17 cellular contexts compared by ENCODE assay signal in the genomic region with DNA sequence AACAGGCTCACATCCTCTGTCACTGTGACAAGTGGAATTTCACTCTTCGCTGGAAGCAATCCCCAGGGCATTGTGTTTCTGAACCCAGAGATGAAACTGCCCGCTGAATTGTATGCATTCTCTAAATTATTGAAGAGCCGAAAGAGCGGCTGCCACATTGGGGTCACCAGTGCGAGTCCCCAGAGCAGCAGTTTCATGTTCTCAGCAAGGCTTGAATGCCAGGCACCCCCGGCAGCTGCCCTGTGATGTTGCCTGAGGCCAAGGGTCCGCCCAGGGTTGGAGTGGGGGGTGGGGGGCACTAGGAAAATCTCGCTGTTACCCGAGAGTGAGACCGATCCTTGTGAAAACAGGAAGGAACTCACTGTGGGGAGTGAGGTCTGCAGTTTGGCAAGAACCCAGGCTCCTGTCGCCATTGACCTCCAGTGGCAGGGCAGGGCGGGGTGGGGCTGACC. TPM values are rescaled to one million over a fixed set of nuclear protein-coding genes. Genes with fewer than 3 reads are reported as not detected.
DNase-seq lines count a peak whose midpoint lies in the region; ATAC-seq and TF ChIP-seq lines count a peak whose summit lies in the region.
"Had no signal": no experiment of that assay in that cellular context is flagged by ENCODE, and none has a peak within 500 bp of the region (broad histone marks: within the 10 kb centered on the region; RNA-seq: fewer than 3 reads in every experiment).

No MANE protein-coding gene starts in this region.

- peak; percentile 55 for DNase-seq in GM13976 (ENCODE audit: low spot score)
- peak; percentile 60 for DNase-seq in SKM-1 treated with dmso at 0.1 percent for 144 hours (lab: John Stamatoyannopoulos, UW; ENCODE audit: unreplicated experiment)
- DNase-seq in mesendoderm, result peak; percentile 61
- no peak for DNase-seq in substantia nigra (lab: John Stamatoyannopoulos, UW)
- no peak for DNase-seq in WTC11 (ENCODE audit: low spot score)
- DNase-seq: DMS53; effector memory CD4-positive, alpha-beta T cell; NCI-H1105 treated with DMSO at 0.1 percent for 48 hours; NCI-H510A treated with DMSO at 0.1 percent for 48 hours; pancreas; SHP77 had no signal

- no peak overlapping the region for H3K27ac ChIP-seq in mesendoderm (ENCODE audit: low read depth, low read length)
- H3K27ac ChIP-seq in substantia nigra (ENCODE audit: low read depth, low read length, poor library complexity, severe bottlenecking), result no peak overlapping the region
- H3K27ac ChIP-seq: pancreas had no signal

- H3K4me2 ChIP-seq in mesendoderm (ENCODE audit: low read length), result no peak overlapping the region

- no peak overlapping the region for H3K18ac ChIP-seq in mesendoderm (ENCODE audit: low read length)

- H3K56ac ChIP-seq in mesendoderm (ENCODE audit: low read length), result no peak overlapping the region

- ATAC-seq in HG03060 (IDR thresholded peaks at IDR 0.05; ENCODE audit: low read depth, unreplicated experiment), result peak; percentile 46
- no peak for ATAC-seq in GM18520 (IDR thresholded peaks at IDR 0.05; ENCODE audit: unreplicated experiment)
- no peak for ATAC-seq in WTC11
- ATAC-seq in HG02763 (IDR thresholded peaks at IDR 0.05; ENCODE audit: unreplicated experiment), result no peak
- ATAC-seq: pancreas had no signal

- no peak overlapping the region for H4K8ac ChIP-seq in mesendoderm (ENCODE audit: low read depth, low read length)

- H3K9ac ChIP-seq in mesendoderm (ENCODE audit: low read length), result no peak overlapping the region

- H3K36me3 Mint-ChIP-seq in WTC11, result no peaks in the 10 kb centered on the region

- H2BK120ac ChIP-seq in mesendoderm (ENCODE audit: low read depth, low read length), result no peak overlapping the region

- no peaks in the 10 kb centered on the region for H3K9me3 Mint-ChIP-seq in WTC11

- no CpG with 5 or more reads among the region's 12 CpGs for WGBS in mesendoderm (ENCODE audit: extremely low coverage, insufficient coverage, low lambda C conversion rate)

- no peaks in the 10 kb centered on the region for H3K36me3 ChIP-seq in mesendoderm (ENCODE audit: control insufficient read depth, insufficient read depth, low read length)
- H3K36me3 ChIP-seq: pancreas had no signal

- H3K27me3 ChIP-seq in mesendoderm (ENCODE audit: insufficient read depth, low read length, poor library complexity), result no peaks in the 10 kb centered on the region
- H3K27me3 ChIP-seq: pancreas had no signal

- in situ Hi-C loops in GM13976 (cut with MboI; ENCODE audit: low sequenced_read_pairs, unreplicated experiment), result no loop called here

- CTCF ChIA-PET in WTC11 (lab: Charles Lee), result interaction anchor here (0.7 to 2.6 kb wide), 2 partner anchors 38 to 52 kb away, joined by 3 to 12 read pairs; no protein-coding TSS in a partner anchor

- H3K79me1 ChIP-seq in mesendoderm (ENCODE audit: low read length), result no peaks in the 10 kb centered on the region

- TF ChIP-seq CTCF in GM13976 (IDR thresholded peaks at IDR 0.05; ENCODE audit: borderline replicate concordance, control extremely low read depth, extremely low read depth, insufficient read depth, missing control alignments), result no peak
- no peak for TF ChIP-seq CTCF in WTC11 (IDR thresholded peaks at IDR 0.05)

- H3K4me1 Mint-ChIP-seq in WTC11, result peaks cover 3% of the 10 kb centered on the region; the same call in 1 of the 2 replicates

- H3K4me3 ChIP-seq in mesendoderm (ENCODE audit: low read length), result no peak overlapping the region
- H3K4me3 ChIP-seq: lung, pancreas had no signal

- H3K4me3 Mint-ChIP-seq in WTC11, result no peak overlapping the region

- H3K27me3 Mint-ChIP-seq in WTC11 (ENCODE audit: low read depth), result no peaks in the 10 kb centered on the region

- POLR2A ChIA-PET in WTC11 (lab: Charles Lee), result no interaction called here

- no peaks in the 10 kb centered on the region for H3K4me1 ChIP-seq in mesendoderm (ENCODE audit: control insufficient read depth, low read depth, low read length)

- no peak overlapping the region for H2AK5ac ChIP-seq in mesendoderm (ENCODE audit: low read length)

- no peak overlapping the region for H2BK5ac ChIP-seq in mesendoderm (ENCODE audit: low read length)

- H3K23ac ChIP-seq in mesendoderm (ENCODE audit: low read length), result no peak overlapping the region

- no peak overlapping the region for H3K27ac Mint-ChIP-seq in WTC11

- no peak overlapping the region for H4K5ac ChIP-seq in mesendoderm (ENCODE audit: low read length)

- no peak overlapping the region for H3K4ac ChIP-seq in mesendoderm (ENCODE audit: low read depth, low read length)

- H3K79me2 ChIP-seq in mesendoderm (ENCODE audit: control insufficient read depth, insufficient read depth, low read length), result no peaks in the 10 kb centered on the region

- no peak overlapping the region for H2BK15ac ChIP-seq in mesendoderm (replicated peaks; ENCODE audit: low read depth)

TF ChIP-seq in WTC11, 78 proteins besides CTCF, POLR2A, EP300 and RAD21 (continues in another document):
- TF ChIP-seq ESRRA (CRISPR knock-in tag; IDR thresholded peaks at IDR 0.05; ENCODE audit: borderline replicate concordance) (no peak), ZNF232 (CRISPR knock-in tag; IDR thresholded peaks at IDR 0.05) (no peak), PRRX2 (CRISPR knock-in tag; IDR thresholded peaks at IDR 0.05) (no peak)
- TF ChIP-seq, protein P1, sequence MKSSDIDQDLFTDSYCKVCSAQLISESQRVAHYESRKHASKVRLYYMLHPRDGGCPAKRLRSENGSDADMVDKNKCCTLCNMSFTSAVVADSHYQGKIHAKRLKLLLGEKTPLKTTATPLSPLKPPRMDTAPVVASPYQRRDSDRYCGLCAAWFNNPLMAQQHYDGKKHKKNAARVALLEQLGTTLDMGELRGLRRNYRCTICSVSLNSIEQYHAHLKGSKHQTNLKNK (CRISPR knock-in tag; IDR thresholded peaks at IDR 0.05), result no peak
- TF ChIP-seq, protein P2, sequence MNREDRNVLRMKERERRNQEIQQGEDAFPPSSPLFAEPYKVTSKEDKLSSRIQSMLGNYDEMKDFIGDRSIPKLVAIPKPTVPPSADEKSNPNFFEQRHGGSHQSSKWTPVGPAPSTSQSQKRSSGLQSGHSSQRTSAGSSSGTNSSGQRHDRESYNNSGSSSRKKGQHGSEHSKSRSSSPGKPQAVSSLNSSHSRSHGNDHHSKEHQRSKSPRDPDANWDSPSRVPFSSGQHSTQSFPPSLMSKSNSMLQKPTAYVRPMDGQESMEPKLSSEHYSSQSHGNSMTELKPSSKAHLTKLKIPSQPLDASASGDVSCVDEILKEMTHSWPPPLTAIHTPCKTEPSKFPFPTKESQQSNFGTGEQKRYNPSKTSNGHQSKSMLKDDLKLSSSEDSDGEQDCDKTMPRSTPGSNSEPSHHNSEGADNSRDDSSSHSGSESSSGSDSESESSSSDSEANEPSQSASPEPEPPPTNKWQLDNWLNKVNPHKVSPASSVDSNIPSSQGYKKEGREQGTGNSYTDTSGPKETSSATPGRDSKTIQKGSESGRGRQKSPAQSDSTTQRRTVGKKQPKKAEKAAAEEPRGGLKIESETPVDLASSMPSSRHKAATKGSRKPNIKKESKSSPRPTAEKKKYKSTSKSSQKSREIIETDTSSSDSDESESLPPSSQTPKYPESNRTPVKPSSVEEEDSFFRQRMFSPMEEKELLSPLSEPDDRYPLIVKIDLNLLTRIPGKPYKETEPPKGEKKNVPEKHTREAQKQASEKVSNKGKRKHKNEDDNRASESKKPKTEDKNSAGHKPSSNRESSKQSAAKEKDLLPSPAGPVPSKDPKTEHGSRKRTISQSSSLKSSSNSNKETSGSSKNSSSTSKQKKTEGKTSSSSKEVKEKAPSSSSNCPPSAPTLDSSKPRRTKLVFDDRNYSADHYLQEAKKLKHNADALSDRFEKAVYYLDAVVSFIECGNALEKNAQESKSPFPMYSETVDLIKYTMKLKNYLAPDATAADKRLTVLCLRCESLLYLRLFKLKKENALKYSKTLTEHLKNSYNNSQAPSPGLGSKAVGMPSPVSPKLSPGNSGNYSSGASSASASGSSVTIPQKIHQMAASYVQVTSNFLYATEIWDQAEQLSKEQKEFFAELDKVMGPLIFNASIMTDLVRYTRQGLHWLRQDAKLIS (CRISPR knock-in tag; IDR thresholded peaks at IDR 0.05; ENCODE audit: borderline replicate concordance), result no peak
- TF ChIP-seq, protein P3, sequence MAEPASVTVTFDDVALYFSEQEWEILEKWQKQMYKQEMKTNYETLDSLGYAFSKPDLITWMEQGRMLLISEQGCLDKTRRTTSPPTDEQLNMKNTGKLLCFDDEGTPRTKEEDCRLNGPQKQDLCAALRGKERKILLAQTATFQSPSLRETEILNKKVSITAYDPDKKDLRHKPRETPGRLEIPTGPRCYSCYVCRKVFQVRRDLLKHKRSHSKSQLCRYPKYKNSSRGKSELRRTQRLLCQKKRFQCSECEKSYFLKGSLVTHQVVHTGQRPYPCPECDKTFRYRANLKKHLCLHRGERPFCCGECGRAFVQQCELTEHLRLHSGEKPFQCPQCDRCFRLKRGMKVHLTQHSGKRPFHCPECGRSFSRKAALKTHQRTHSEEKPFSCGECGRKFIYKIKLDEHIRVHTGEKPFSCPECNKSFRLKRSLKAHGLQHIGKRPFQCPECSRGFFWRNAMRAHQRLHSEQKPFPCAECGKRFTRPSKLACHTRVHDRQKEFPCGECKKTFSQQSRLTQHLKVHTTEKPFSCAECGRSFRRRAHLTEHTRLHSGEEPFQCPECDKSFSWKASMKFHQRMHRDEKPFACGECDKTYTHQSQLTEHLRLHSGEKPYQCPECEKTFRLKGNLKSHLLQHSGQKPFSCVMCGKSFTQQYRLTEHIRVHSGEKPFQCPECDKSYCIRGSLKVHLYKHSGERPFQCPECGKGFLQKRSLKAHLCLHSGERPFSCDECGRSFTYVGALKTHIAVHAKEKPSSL (CRISPR knock-in tag; conservative IDR thresholded peaks at IDR 0.05), result no peak

RNA-seq across cellular contexts. Expression of a gene that starts 20.7 kb away (rescaled TPM):
- 108 TPM for polyA plus RNA-seq in mesendoderm (2013, experiment 1 of 2)
- polyA plus RNA-seq in mesendoderm (2013, experiment 2 of 2), result 108 TPM
- 87.3 to 95.6 TPM (median 88.6 TPM) in 3 replicates for total RNA-seq in WTC11 (2021)

RNA-seq across cellular contexts. Expression of a gene that starts 53.3 kb away (rescaled TPM):
- polyA plus RNA-seq in mesendoderm (2013, experiment 1 of 2), result not detected
- 0.04 TPM for polyA plus RNA-seq in mesendoderm (2013, experiment 2 of 2)
- total RNA-seq in WTC11 (2021), result 3.9 to 5.7 TPM (median 5.7 TPM) in 3 replicates
- total RNA-seq: glomerular endothelial cell, HT1080 had no signal

Comparison
In these comparisons a context has a peak if more than half of its experiments do, and no peak if none do; other contexts are left out.
1. DNase-seq: peak in GM13976 (single experiment), SKM-1 treated with dmso at 0.1 percent for 144 hours (single experiment) and mesendoderm (single experiment); none in substantia nigra (0 of 49) and WTC11 (single experiment).